Comparison of ENCODE assay signal across 1 cellular context in the genomic region with DNA sequence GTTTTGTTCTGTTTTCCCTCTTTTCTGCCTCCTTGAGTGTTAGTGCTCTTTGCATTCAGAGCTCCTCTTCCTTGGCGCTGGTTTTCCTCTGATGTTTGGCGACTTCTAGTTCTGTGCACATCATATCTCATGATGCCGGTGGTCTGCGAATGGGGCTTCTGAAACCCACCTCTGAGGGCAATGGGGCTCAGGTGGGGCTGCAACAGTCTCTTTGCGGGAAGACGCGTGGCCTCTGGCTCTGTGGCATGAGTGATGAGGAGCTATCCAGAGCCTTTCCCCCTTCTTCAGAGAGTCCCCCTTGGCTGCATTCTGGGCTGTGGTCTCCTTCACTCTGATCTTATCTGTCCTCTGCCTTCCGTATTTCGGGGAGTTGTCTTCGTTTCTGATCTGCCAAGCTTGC.
TF ChIP-seq lines count a peak whose summit lies in the region.

No MANE protein-coding gene starts in this region.

TF ChIP-seq in WTC11, 78 proteins besides CTCF, POLR2A, EP300 and RAD21 (continued from another document):
- TF ChIP-seq RELA (CRISPR knock-in tag; IDR thresholded peaks at IDR 0.05; ENCODE audit: borderline replicate concordance): no peak
- TF ChIP-seq NFATC4 (CRISPR knock-in tag; IDR thresholded peaks at IDR 0.05): no peak
- TF ChIP-seq GABPB1 (CRISPR knock-in tag; IDR thresholded peaks at IDR 0.05): no peak
- no peak for TF ChIP-seq JAZF1 (CRISPR knock-in tag; IDR thresholded peaks at IDR 0.05)
